Comparison of ENCODE assay signal across 15 cellular contexts in genomic region chr10:30704016-30704600, GRCh38.
DNase-seq lines count a peak whose midpoint lies in the region; ATAC-seq and TF ChIP-seq lines count a peak whose summit lies in the region.
"Had no signal": no experiment of that assay in that cellular context is flagged by ENCODE, and none has a peak within 500 bp of the region (broad histone marks: within the 10 kb centered on the region; RNA-seq: fewer than 3 reads in every experiment).

No MANE protein-coding gene starts in this region.

- H3K9me3 ChIP-seq in OCI-LY1 (ENCODE audit: low read length) (no peaks in the 10 kb centered on the region), stomach (no peaks in the 10 kb centered on the region), body of pancreas (no peaks in the 10 kb centered on the region)
- H3K9me3 ChIP-seq: gastrocnemius medialis, tibial nerve had no signal

- H3K36me3 ChIP-seq in OCI-LY1 (ENCODE audit: insufficient read depth, low read length) (no peaks in the 10 kb centered on the region), stomach (no peaks in the 10 kb centered on the region), body of pancreas (replicated peaks in 1 of 2; ENCODE audit: insufficient read depth in 1 of 2, low read depth in 2 of 2) (no peaks in the 10 kb centered on the region)
- H3K36me3 ChIP-seq: cardiac muscle cell, gastrocnemius medialis, tibial nerve, WERI-Rb-1 had no signal

- peak overlapping the region; percentile 98 for H3K27ac Mint-ChIP-seq in activated naive CD4-positive, alpha-beta T cell treated with anti-CD3 and anti-CD28 coated beads, Interleukin-2, amount 50 U/mL, for 24 hours
- peak overlapping the region; percentile 97 for H3K27ac Mint-ChIP-seq in central memory CD8-positive, alpha-beta T cell (ENCODE audit: low read depth)
- H3K27ac Mint-ChIP-seq: mesothelial cell of epicardium had no signal

- H3K36me3 Mint-ChIP-seq in activated naive CD4-positive, alpha-beta T cell treated with anti-CD3 and anti-CD28 coated beads, Interleukin-2, amount 50 U/mL, for 24 hours, result no peaks in the 10 kb centered on the region
- peaks cover 6% of the 10 kb centered on the region for H3K36me3 Mint-ChIP-seq in central memory CD8-positive, alpha-beta T cell (ENCODE audit: insufficient read depth)
- H3K36me3 Mint-ChIP-seq: mesothelial cell of epicardium had no signal

- H3K27ac ChIP-seq in OCI-LY1 (ENCODE audit: low read depth, low read length, poor library complexity, severe bottlenecking) (peak overlapping the region; percentile 99), stomach (peak overlapping the region in 3 of 5 donors; percentile 15 to 58 (median 53)), body of pancreas (no peak overlapping the region)
- H3K27ac ChIP-seq: cardiac muscle cell, gastrocnemius medialis, parathyroid adenoma, WERI-Rb-1 had no signal

- H3K79me2 ChIP-seq in OCI-LY1 (ENCODE audit: insufficient read depth, low read length), result no peaks in the 10 kb centered on the region
- H3K79me2 ChIP-seq: parathyroid adenoma had no signal

- no peaks in the 10 kb centered on the region for H3K9me2 ChIP-seq in OCI-LY1 (ENCODE audit: low read depth, low read length)

- H3K27me3 Mint-ChIP-seq in activated naive CD4-positive, alpha-beta T cell treated with anti-CD3 and anti-CD28 coated beads, Interleukin-2, amount 50 U/mL, for 24 hours, result no peaks in the 10 kb centered on the region
- no peaks in the 10 kb centered on the region for H3K27me3 Mint-ChIP-seq in central memory CD8-positive, alpha-beta T cell

- peak overlapping the region; percentile 84 for H3K4me2 ChIP-seq in OCI-LY1 (ENCODE audit: low read length)

- H2AFZ ChIP-seq in OCI-LY1 (ENCODE audit: low read length), result no peak overlapping the region
- H2AFZ ChIP-seq: parathyroid adenoma had no signal

- no peak for TF ChIP-seq EP300 in stomach (IDR thresholded peaks at IDR 0.05)

- no peaks in the 10 kb centered on the region for H3K9me3 Mint-ChIP-seq in activated naive CD4-positive, alpha-beta T cell treated with anti-CD3 and anti-CD28 coated beads, Interleukin-2, amount 50 U/mL, for 24 hours
- H3K9me3 Mint-ChIP-seq in central memory CD8-positive, alpha-beta T cell, result no peaks in the 10 kb centered on the region
- H3K9me3 Mint-ChIP-seq: mesothelial cell of epicardium had no signal

- H3K4me1 ChIP-seq in OCI-LY1 (ENCODE audit: insufficient read depth, low read length, severe bottlenecking) (peaks cover 65% of the 10 kb centered on the region), stomach (peaks cover 0 to 24% (median 8%) of the 10 kb centered on the region in 4 donors), body of pancreas (peaks cover 6% of the 10 kb centered on the region)
- H3K4me1 ChIP-seq: gastrocnemius medialis, parathyroid adenoma had no signal

- H3K9ac ChIP-seq in OCI-LY1 (ENCODE audit: low read length), result peak overlapping the region; percentile 75
- H3K9ac ChIP-seq: parathyroid adenoma had no signal

- TF ChIP-seq CTCF in OCI-LY1 (IDR thresholded peaks at IDR 0.05; ENCODE audit: low read length) (no peak), stomach (IDR thresholded peaks at IDR 0.05) (no peak), body of pancreas (IDR thresholded peaks at IDR 0.05) (no peak)

- intact Hi-C loops in stomach (cut with DNase I; ENCODE audit: low total_unique reads) (no loop called here), body of pancreas (cut with DNase I) (no loop called here)

- H3K4me3 ChIP-seq in OCI-LY1 (ENCODE audit: low read depth, low read length, poor library complexity, severe bottlenecking), result peak overlapping the region; percentile 59
- no peak overlapping the region for H3K4me3 ChIP-seq in stomach
- H3K4me3 ChIP-seq in body of pancreas, result no peak overlapping the region
- H3K4me3 ChIP-seq: cardiac muscle cell, gastrocnemius medialis, tibial nerve had no signal

- WGBS in stomach, 5 donors, result 75 to 85% (median 82%) methylated on average over 11 of the region's 11 CpGs
- WGBS in body of pancreas, 2 donors, result 70 to 75% methylated on average over 10 to 11 of the region's 11 CpGs

- H4K20me1 ChIP-seq in OCI-LY1 (ENCODE audit: insufficient read depth, low read length), result no peaks in the 10 kb centered on the region

- H3F3A ChIP-seq in OCI-LY1 (ENCODE audit: insufficient read depth, low read length), result no peaks in the 10 kb centered on the region; the same call in 1 of the 2 replicates

- H3K4me1 Mint-ChIP-seq in activated naive CD4-positive, alpha-beta T cell treated with anti-CD3 and anti-CD28 coated beads, Interleukin-2, amount 50 U/mL, for 24 hours, result peaks cover 69% of the 10 kb centered on the region
- peaks cover 51% of the 10 kb centered on the region for H3K4me1 Mint-ChIP-seq in central memory CD8-positive, alpha-beta T cell

- peak overlapping the region; percentile 86 for H3K4me3 Mint-ChIP-seq in activated naive CD4-positive, alpha-beta T cell treated with anti-CD3 and anti-CD28 coated beads, Interleukin-2, amount 50 U/mL, for 24 hours
- H3K4me3 Mint-ChIP-seq in central memory CD8-positive, alpha-beta T cell, result peak overlapping the region; percentile 84
- H3K4me3 Mint-ChIP-seq: mesothelial cell of epicardium had no signal

- no peak for ATAC-seq in central memory CD8-positive, alpha-beta T cell (replicated peaks; ENCODE audit: extremely low read depth, poor library complexity, severe bottlenecking)
- ATAC-seq in body of pancreas (no peak), HG02973 (IDR thresholded peaks at IDR 0.05; ENCODE audit: unreplicated experiment) (no peak)
- ATAC-seq: gastrocnemius medialis had no signal

- no peak for DNase-seq in activated naive CD4-positive, alpha-beta T cell treated with anti-CD3 and anti-CD28 coated beads, Interleukin-2, amount 50 U/mL, for 16 hours
- no peak for DNase-seq in central memory CD8-positive, alpha-beta T cell (ENCODE audit: low spot score in 2 of 2)
- no peak for DNase-seq in stomach
- DNase-seq in amygdala (lab: John Stamatoyannopoulos, UW), result no peak
- no peak for DNase-seq in body of pancreas
- DNase-seq: gastrocnemius medialis, NCI-H1048, WERI-Rb-1 had no signal

- TF ChIP-seq POLR2A in stomach (IDR thresholded peaks at IDR 0.05), result no peak
- TF ChIP-seq POLR2A in body of pancreas (IDR thresholded peaks at IDR 0.05), result no peak

- no peaks in the 10 kb centered on the region for H3K27me3 ChIP-seq in OCI-LY1 (ENCODE audit: insufficient read depth, low read length)
- H3K27me3 ChIP-seq in stomach, result peaks cover 0 to 4% (median 0%) of the 10 kb centered on the region in 3 donors
- H3K27me3 ChIP-seq in body of pancreas, result no peaks in the 10 kb centered on the region
- H3K27me3 ChIP-seq: cardiac muscle cell, gastrocnemius medialis, tibial nerve had no signal

Comparison
In these comparisons a context has a peak if more than half of its experiments do, and no peak if none do; other contexts are left out.
1. H3K27ac ChIP-seq: peak in OCI-LY1 (single experiment) and stomach (3 of 5); none in body of pancreas (0 of 4).